ENCODE assay signal across 8 cellular contexts in the genomic region with DNA sequence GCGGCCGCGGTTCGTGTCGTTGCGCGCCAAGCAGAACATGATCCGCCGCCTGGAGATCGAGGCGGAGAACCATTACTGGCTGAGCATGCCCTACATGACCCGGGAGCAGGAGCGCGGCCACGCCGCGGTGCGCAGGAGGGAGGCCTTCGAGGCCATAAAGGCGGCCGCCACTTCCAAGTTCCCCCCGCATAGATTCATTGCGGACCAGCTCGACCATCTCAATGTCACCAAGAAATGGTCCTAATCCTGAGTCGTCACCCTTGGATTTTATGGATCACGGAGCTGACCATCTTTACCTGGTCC. TPM values are rescaled to one million over a fixed set of nuclear protein-coding genes. Genes with fewer than 3 reads are reported as not detected.
DNase-seq lines count a peak whose midpoint lies in the region; ATAC-seq, FAIRE-seq and TF ChIP-seq lines count a peak whose summit lies in the region.

No MANE protein-coding gene starts in this region.

- peak overlapping the region; percentile 91 to 99 (median 97) for H3K27ac Mint-ChIP-seq in CD4-positive, alpha-beta memory T cell

- RAD21 ChIA-PET in GM12878 (lab: Charles Lee; ENCODE audit: unreplicated experiment): interaction anchor here (0.8 to 2.0 kb wide), 9 partner anchors 28 to 300 kb away, joined by 3 to 11 read pairs (median 6); no protein-coding TSS in a partner anchor

- H3K4me2 ChIP-seq in GM12878 (ENCODE audit: control insufficient read depth, insufficient read depth): peak overlapping the region; percentile 85

- no peaks in the 10 kb centered on the region for H3K9me3 Mint-ChIP-seq in CD4-positive, alpha-beta memory T cell

- TF ChIP-seq EP300 in GM12878 (IDR thresholded peaks at IDR 0.05; ENCODE audit: borderline replicate concordance in 1 of 2, control insufficient read depth in 1 of 2, low read depth in 2 of 2, low read length in 2 of 2): no peak
- TF ChIP-seq EP300 in tibial nerve (IDR thresholded peaks at IDR 0.05): no peak

- SMC1A ChIA-PET in GM12878 (lab: Charles Lee; ENCODE audit: uncharacterized antibody, unreplicated experiment): interaction anchor here (0.7 to 2.6 kb wide), 10 partner anchors 21 to 282 kb away, joined by 3 to 6 read pairs (median 3); partner anchors contain the start of gene ZDHHC20

- FAIRE-seq in GM12878 (lab: Jason Lieb, UNC) (no peak), GM12891 (lab: Jason Lieb, UNC) (no peak)

- peak; percentile 22 for ATAC-seq in GM19463 (IDR thresholded peaks at IDR 0.05; ENCODE audit: unreplicated experiment)
- ATAC-seq in HG03520 (IDR thresholded peaks at IDR 0.05; ENCODE audit: unreplicated experiment): peak; percentile 22
- ATAC-seq in GM12878: peak; percentile 58

- peak overlapping the region; percentile 99 for H2AFZ ChIP-seq in GM12878 (ENCODE audit: control insufficient read depth, low read depth, low read length)

- peak in 1 of 5 donors; percentile 54 for DNase-seq in CD4-positive, alpha-beta memory T cell
- no peak for DNase-seq in GM12878 (ENCODE audit: low read depth, low spot score)
- DNase-seq in lower leg skin (ENCODE audit: low spot score in 2 of 2): no peak
- DNase-seq in tibial nerve (ENCODE audit: low spot score in 2 of 2): no peak
- no peak for DNase-seq in GM12891 (ENCODE audit: insufficient read length, low spot score)
- no peak for DNase-seq in NCI-H1092 treated with DMSO at 0.1 percent for 48 hours (lab: John Stamatoyannopoulos, UW)

- POLR2A ChIA-PET in CD4-positive, alpha-beta memory T cell (lab: Charles Lee; ENCODE audit: partially characterized antibody): interaction anchor here (1.0 to 2.8 kb wide), 18 partner anchors 8 to 494 kb away, joined by 3 to 21 read pairs (median 4); partner anchors contain the start of genes EEF1AKMT1, FGF9, MICU2 and ZDHHC20
- POLR2A ChIA-PET in GM12878 (lab: Charles Lee): interaction anchor here (0.8 to 2.1 kb wide), 6 partner anchors 8 to 47 kb away, joined by 3 to 9 read pairs (median 3); no protein-coding TSS in a partner anchor

- H3K9me3 ChIP-seq in CD4-positive, alpha-beta memory T cell (ENCODE audit: control insufficient read depth in 1 of 2, low read length in 2 of 2): no peaks in the 10 kb centered on the region
- H3K9me3 ChIP-seq in GM12878 (replicated peaks; ENCODE audit: control insufficient read depth, insufficient read depth, low read length): no peaks in the 10 kb centered on the region
- no peaks in the 10 kb centered on the region for H3K9me3 ChIP-seq in tibial nerve

- WGBS in GM12878 (ENCODE audit: insufficient coverage, insufficient replicate concordance, low lambda C conversion rate, missing lambda C conversion rate): under 1% methylated on average over 26 of the region's 26 CpGs
- 0% methylated on average over 15 to 17 of the region's 26 CpGs for WGBS in lower leg skin, 2 donors
- WGBS in tibial nerve, 2 donors: 0 to 2% methylated on average over 13 to 15 of the region's 26 CpGs

- H3K4me1 ChIP-seq in CD4-positive, alpha-beta memory T cell (ENCODE audit: insufficient read depth, low read length): peaks cover 21% of the 10 kb centered on the region
- no peaks in the 10 kb centered on the region for H3K4me1 ChIP-seq in GM12878 (ENCODE audit: control insufficient read depth, insufficient read depth, low read length)
- H3K4me1 ChIP-seq in tibial nerve: peaks cover 0 to 21% (median 12%) of the 10 kb centered on the region in 4 donors

- H3K79me2 ChIP-seq in GM12878 (ENCODE audit: control insufficient read depth, insufficient read depth, low read length): peaks cover 41% of the 10 kb centered on the region

- H3K4me3 ChIP-seq in CD4-positive, alpha-beta memory T cell (ENCODE audit: low read length in 2 of 2): peak overlapping the region; percentile 34 to 84
- H3K4me3 ChIP-seq in GM12878 (peak overlapping the region; percentile 89), lower leg skin (ENCODE audit: low read depth, poor library complexity, severe bottlenecking) (peak overlapping the region; percentile 87), tibial nerve (peak overlapping the region; percentile 73 to 97 (median 81))

- TF ChIP-seq POLR2A in GM12878 (IDR thresholded peaks at IDR 0.05; ENCODE audit: low read depth, low read length) (no peak), lower leg skin (IDR thresholded peaks at IDR 0.05) (no peak), tibial nerve (IDR thresholded peaks at IDR 0.05) (no peak), GM12891 (IDR thresholded peaks at IDR 0.05; ENCODE audit: low read depth, low read length) (no peak)

- H3K27me3 Mint-ChIP-seq in CD4-positive, alpha-beta memory T cell: no peaks in the 10 kb centered on the region

- peak overlapping the region; percentile 93 for H3K9ac ChIP-seq in GM12878 (ENCODE audit: control insufficient read depth, insufficient read depth, low read length)

- peaks cover 0 to 14% of the 10 kb centered on the region in 2 donors for H3K36me3 Mint-ChIP-seq in CD4-positive, alpha-beta memory T cell

- in situ Hi-C loops in GM12878 (cut with MboI): loop anchor here (5.0 kb wide), 1 partner anchor 235 kb away; no protein-coding TSS in a partner anchor

- no peak for TF ChIP-seq RAD21 in GM12878 (IDR thresholded peaks at IDR 0.05; ENCODE audit: insufficient read depth, low read depth, low read length)

- TF ChIP-seq CTCF in GM12878 (IDR thresholded peaks at IDR 0.05 in 2 of 3, conservative IDR thresholded peaks at IDR 0.05 in 1 of 3; ENCODE audit: control insufficient read depth in 2 of 3, extremely low read depth in 1 of 3, insufficient read depth in 1 of 3, low read depth in 3 of 3, low read length in 3 of 3) (no peak), lower leg skin (IDR thresholded peaks at IDR 0.05) (no peak), tibial nerve (IDR thresholded peaks at IDR 0.05) (no peak)

- no peaks in the 10 kb centered on the region for H4K20me1 ChIP-seq in GM12878 (ENCODE audit: control insufficient read depth, insufficient read depth)

- no peaks in the 10 kb centered on the region for H3K36me3 ChIP-seq in CD4-positive, alpha-beta memory T cell (ENCODE audit: insufficient read depth, low read length)
- H3K36me3 ChIP-seq in GM12878 (ENCODE audit: control insufficient read depth in 2 of 2, insufficient read depth in 2 of 2, low read length in 1 of 2): no peaks in the 10 kb centered on the region
- peaks cover 0 to 12% (median 0%) of the 10 kb centered on the region in 3 donors for H3K36me3 ChIP-seq in tibial nerve

- no peaks in the 10 kb centered on the region for H3K27me3 ChIP-seq in CD4-positive, alpha-beta memory T cell (ENCODE audit: insufficient read depth, low read length)
- H3K27me3 ChIP-seq in GM12878 (replicated peaks in 1 of 2; ENCODE audit: control insufficient read depth in 2 of 2, insufficient read depth in 2 of 2, low read length in 1 of 2) (no peaks in the 10 kb centered on the region), tibial nerve (no peaks in the 10 kb centered on the region)

- H3K4me1 Mint-ChIP-seq in CD4-positive, alpha-beta memory T cell: peaks cover 13 to 31% (median 18%) of the 10 kb centered on the region in 4 donors

- CTCF ChIA-PET in CD4-positive, alpha-beta memory T cell (lab: Charles Lee; ENCODE audit: partially characterized antibody): interaction anchor here (0.7 to 3.1 kb wide), 9 partner anchors 11 to 1395 kb away, joined by 3 to 25 read pairs (median 3); partner anchors contain the start of gene PSPC1
- CTCF ChIA-PET in GM12878 (lab: Yijun Ruan, JAX): interaction anchor here (1.0 to 2.6 kb wide), 15 partner anchors 10 to 427 kb away, joined by 3 to 12 read pairs (median 7); partner anchors contain the start of gene MICU2

- peak overlapping the region; percentile 89 for H3K27ac ChIP-seq in CD4-positive, alpha-beta memory T cell (ENCODE audit: low read depth, low read length)
- H3K27ac ChIP-seq in GM12878 (ENCODE audit: control insufficient read depth, insufficient read depth) (peak overlapping the region; percentile 93), tibial nerve (peak overlapping the region; percentile 88 to 98 (median 92))

- H3K4me3 Mint-ChIP-seq in CD4-positive, alpha-beta memory T cell: peak overlapping the region; percentile 91 to 99 (median 97)

- BruUV-seq in GM12878 (replicated peaks; lab: Mats Ljungman, UMichigan): TSS peak; percentile 92

- intact Hi-C loops in CD4-positive, alpha-beta memory T cell (cut with micrococcal nuclease): loop anchor here (1.0 to 10.0 kb wide), 6 partner anchors 121 to 498 kb away; partner anchors contain the start of genes FGF9, XPO4 and ZDHHC20
- intact Hi-C loops in GM12878 (cut with micrococcal nuclease; ENCODE audit: unreplicated experiment) (loop anchor here (5.0 kb wide), 2 partner anchors 120 to 425 kb away; partner anchors contain the start of gene MICU2), lower leg skin (cut with DNase I; ENCODE audit: low total_unique reads) (loop anchor here (5.0 kb wide), 1 partner anchor 230 kb away; no protein-coding TSS in a partner anchor)

RNA-seq across cellular contexts. Expression of gene MRPL57, which starts 0.5 kb away (rescaled TPM):
- 10 to 100 TPM; 22.8 to 24.5 TPM for total RNA-seq in CD4-positive, alpha-beta memory T cell
- polyA plus RNA-seq in CD4-positive, alpha-beta memory T cell: 10 to 100 TPM; 46.3 to 56.2 TPM
- 10.1 and 10.7 TPM in 2 replicates for total RNA-seq in GM12878 (2013; cell fraction: nucleolus; rRNA removed)
- total RNA-seq in GM12878 (2014; rRNA removed) (50.3 and 60.3 TPM in 2 replicates), GM12878 (2014; rRNA removed; fragmentation: Illumina TruSeq; extraction: Trizol) (14.3 and 16.5 TPM in 2 replicates), GM12878 (2021) (23.9 and 26.0 TPM in 2 replicates), lower leg skin (10 to 100 TPM; 27.2 to 42.1 (median 29.8) TPM), tibial nerve (10 to 100 TPM; 37.8 to 50.5 (median 42.3) TPM)
- polyA plus RNA-seq in GM12878 (2011; ENCODE audit: low read depth): 7.4 TPM
- polyA plus RNA-seq in GM12878 (2011; rRNA removed) (15.6 and 20.2 TPM in 2 replicates), GM12878 (2014; fragmentation: Illumina TruSeq; extraction: Trizol) (8.1 and 10.5 TPM in 2 replicates), GM12878 (2014; fragmentation: Nextera tagmentation; extraction: Ambion mirVana) (10 to 100 TPM; 13.2 to 25.8 TPM), GM12878 (2014; rRNA removed) (47.5 and 54.4 TPM in 2 replicates), GM12878 (2016; fragmentation: Nextera tagmentation; extraction: Ambion mirVana) (10 to 100 TPM; 87.5 to 90.6 TPM)
- polyA plus RNA-seq in GM12878 (2011; cell fraction: cytosol; rRNA removed): 11.3 and 16.7 TPM in 2 replicates
- 10.8 and 14.2 TPM in 2 replicates for polyA plus RNA-seq in GM12878 (2011; cell fraction: nucleus; rRNA removed)
- 20.7 TPM in 2 replicates for polyA plus RNA-seq in GM12878 (2012)
- 3.3 and 4.9 TPM in 2 replicates for polyA minus RNA-seq in GM12878 (2011; rRNA and poly(A)+ RNA removed)
- 4.2 and 5.1 TPM in 2 replicates for polyA minus RNA-seq in GM12878 (2011; cell fraction: cytosol; rRNA and poly(A)+ RNA removed)
- polyA minus RNA-seq in GM12878 (2011; cell fraction: nucleus; rRNA and poly(A)+ RNA removed): 4.7 and 8.7 TPM in 2 replicates
- polyA plus RNA-seq in GM12891 (2012; ENCODE audit: low read depth, missing spikeins): 26.9 TPM

RNA-seq across cellular contexts. Expression of gene SKA3, which starts 0.6 kb away (rescaled TPM):
- total RNA-seq in CD4-positive, alpha-beta memory T cell: under 1 TPM in 1 of 2 experiments, not detected in 1; 0.33 TPM
- polyA plus RNA-seq in CD4-positive, alpha-beta memory T cell: under 1 TPM in 1 of 2 donors, not detected in 1; 0.72 TPM
- total RNA-seq in GM12878 (2013; cell fraction: nucleolus; rRNA removed): 13.3 and 17.5 TPM in 2 replicates
- total RNA-seq in GM12878 (2014; rRNA removed) (24.5 and 28.0 TPM in 2 replicates), GM12878 (2014; rRNA removed; fragmentation: Illumina TruSeq; extraction: Trizol) (26.2 and 27.1 TPM in 2 replicates), GM12878 (2021) (25.7 and 26.2 TPM in 2 replicates), lower leg skin (10 to 100 TPM in 1 of 4 donors, 1 to 10 TPM in 2, under 1 TPM in 1; 0.53 to 15.3 (median 2.0) TPM), tibial nerve (1 to 10 TPM in 1 of 4 donors, under 1 TPM in 3; 0.20 to 2.3 (median 0.26) TPM)
- 8.0 TPM for polyA plus RNA-seq in GM12878 (2011; ENCODE audit: low read depth)
- polyA plus RNA-seq in GM12878 (2011; rRNA removed) (27.0 and 45.3 TPM in 2 replicates), GM12878 (2014; fragmentation: Illumina TruSeq; extraction: Trizol) (36.3 and 41.8 TPM in 2 replicates), GM12878 (2014; fragmentation: Nextera tagmentation; extraction: Ambion mirVana) (10 to 100 TPM; 13.5 to 15.1 TPM), GM12878 (2014; rRNA removed) (21.6 and 25.4 TPM in 2 replicates), GM12878 (2016; fragmentation: Nextera tagmentation; extraction: Ambion mirVana) (10 to 100 TPM; 59.0 to 69.7 TPM)
- 11.5 and 14.1 TPM in 2 replicates for polyA plus RNA-seq in GM12878 (2011; cell fraction: cytosol; rRNA removed)
- 9.8 and 11.4 TPM in 2 replicates for polyA plus RNA-seq in GM12878 (2011; cell fraction: nucleus; rRNA removed)
- polyA plus RNA-seq in GM12878 (2012): 8.7 and 12.4 TPM in 2 replicates
- 16.7 and 22.7 TPM in 2 replicates for polyA minus RNA-seq in GM12878 (2011; rRNA and poly(A)+ RNA removed)
- polyA minus RNA-seq in GM12878 (2011; cell fraction: cytosol; rRNA and poly(A)+ RNA removed): 13.9 and 17.0 TPM in 2 replicates
- polyA minus RNA-seq in GM12878 (2011; cell fraction: nucleus; rRNA and poly(A)+ RNA removed): 6.5 and 7.5 TPM in 2 replicates
- polyA plus RNA-seq in GM12891 (2012; ENCODE audit: low read depth, missing spikeins): 14.6 TPM

RNA-seq across cellular contexts. Expression of gene SAP18, which starts 37.0 kb away (rescaled TPM):
- total RNA-seq in CD4-positive, alpha-beta memory T cell: 100 to 1,000 TPM; 169 to 171 TPM
- 100 to 1,000 TPM; 285 to 371 TPM for polyA plus RNA-seq in CD4-positive, alpha-beta memory T cell
- total RNA-seq in GM12878 (2013; cell fraction: nucleolus; rRNA removed): 44.2 and 45.7 TPM in 2 replicates
- total RNA-seq in GM12878 (2014; rRNA removed) (56.5 and 56.6 TPM in 2 replicates), GM12878 (2014; rRNA removed; fragmentation: Illumina TruSeq; extraction: Trizol) (78.4 and 80.9 TPM in 2 replicates), GM12878 (2021) (212 and 222 TPM in 2 replicates), lower leg skin (10 to 100 TPM; 51.8 to 91.3 (median 56.3) TPM), tibial nerve (10 to 100 TPM; 23.3 to 55.3 (median 38.8) TPM)
- 118 TPM for polyA plus RNA-seq in GM12878 (2011; ENCODE audit: low read depth)
- polyA plus RNA-seq in GM12878 (2011; rRNA removed) (164 and 210 TPM in 2 replicates), GM12878 (2014; fragmentation: Illumina TruSeq; extraction: Trizol) (67.6 and 91.4 TPM in 2 replicates), GM12878 (2014; fragmentation: Nextera tagmentation; extraction: Ambion mirVana) (100 to 1,000 TPM; 537 to 546 TPM), GM12878 (2014; rRNA removed) (76.5 and 84.8 TPM in 2 replicates), GM12878 (2016; fragmentation: Nextera tagmentation; extraction: Ambion mirVana) (100 to 1,000 TPM; 490 to 548 TPM)
- polyA plus RNA-seq in GM12878 (2011; cell fraction: cytosol; rRNA removed): 32.0 and 38.7 TPM in 2 replicates
- 32.8 and 34.8 TPM in 2 replicates for polyA plus RNA-seq in GM12878 (2011; cell fraction: nucleus; rRNA removed)
- 104 and 119 TPM in 2 replicates for polyA plus RNA-seq in GM12878 (2012)
- polyA minus RNA-seq in GM12878 (2011; rRNA and poly(A)+ RNA removed): 14.0 and 16.0 TPM in 2 replicates
- polyA minus RNA-seq in GM12878 (2011; cell fraction: cytosol; rRNA and poly(A)+ RNA removed): 6.5 and 7.9 TPM in 2 replicates
- 19.8 and 27.9 TPM in 2 replicates for polyA minus RNA-seq in GM12878 (2011; cell fraction: nucleus; rRNA and poly(A)+ RNA removed)
- 105 TPM for polyA plus RNA-seq in GM12891 (2012; ENCODE audit: low read depth, missing spikeins)
